15 cellular contexts compared by ENCODE assay signal in the genomic region with DNA sequence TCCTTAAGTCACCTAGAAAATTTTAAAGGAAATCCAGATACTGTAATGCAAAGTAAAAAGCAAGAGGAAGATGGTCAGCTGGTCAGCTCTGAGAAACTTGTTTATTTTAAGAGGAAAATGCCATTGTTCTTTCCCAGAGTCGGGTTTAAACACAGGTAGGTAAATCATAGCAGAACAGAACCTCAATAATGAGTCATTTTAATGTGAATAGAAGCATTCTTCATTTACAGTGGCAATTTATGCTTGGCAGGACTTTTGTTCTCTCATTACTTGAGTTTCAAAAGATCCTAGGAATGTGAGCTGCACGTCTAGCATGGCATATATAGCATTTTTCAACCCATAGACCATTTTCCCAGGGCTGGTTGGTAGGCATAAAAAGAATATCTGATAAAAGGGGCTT.
DNase-seq lines count a peak whose midpoint lies in the region; ATAC-seq and TF ChIP-seq lines count a peak whose summit lies in the region.
"Had no signal": no experiment of that assay in that cellular context is flagged by ENCODE, and none has a peak within 500 bp of the region (broad histone marks: within the 10 kb centered on the region; RNA-seq: fewer than 3 reads in every experiment).

No MANE protein-coding gene starts in this region.

- no peak overlapping the region for H4K5ac ChIP-seq in H9 (ENCODE audit: insufficient read length, low read depth, low read length)

- peaks cover 0 to 5% (median 0%) of the 10 kb centered on the region in 3 experiments; a peak in 1 of 7 replicates for H3K36me3 Mint-ChIP-seq in H9 (ENCODE audit: insufficient read depth in 1 of 3, low read depth in 3 of 3)
- no peaks in the 10 kb centered on the region for H3K36me3 Mint-ChIP-seq in activated CD8-positive, alpha-beta memory T cell treated with anti-CD3 and anti-CD28 coated beads, Interleukin-2, amount 10 ng/mL, durations not matched to agents 7 days and 5 days
- H3K36me3 Mint-ChIP-seq: CD4-positive, CD25-positive, alpha-beta regulatory T cell had no signal

- H3K23ac ChIP-seq in H9 (ENCODE audit: insufficient read length, low read depth, low read length): no peak overlapping the region

- H4K20me1 ChIP-seq in H9 (ENCODE audit: control insufficient read depth, insufficient read depth, insufficient read length): no peaks in the 10 kb centered on the region

- no peak overlapping the region for H4K91ac ChIP-seq in H9 (ENCODE audit: insufficient read length, low read depth, low read length)

- H2BK12ac ChIP-seq in H9 (ENCODE audit: insufficient read length, low read depth, low read length): no peak overlapping the region

- H3K23me2 ChIP-seq in H9 (ENCODE audit: insufficient read length, low read depth, low read length, poor library complexity, severe bottlenecking): no peaks in the 10 kb centered on the region

- H2AFZ ChIP-seq in H9 (ENCODE audit: low read length): no peak overlapping the region

- no peak overlapping the region for H2BK120ac ChIP-seq in H9 (ENCODE audit: low read depth, low read length, poor library complexity, severe bottlenecking)

- no CpG with 5 or more reads among the region's 2 CpGs for WGBS in H9 (ENCODE audit: extremely low coverage, insufficient read length, low lambda C conversion rate)

- peaks cover 13 to 16% of the 10 kb centered on the region in 2 experiments for H3K4me1 Mint-ChIP-seq in H9
- no peaks in the 10 kb centered on the region for H3K4me1 Mint-ChIP-seq in activated CD8-positive, alpha-beta memory T cell treated with anti-CD3 and anti-CD28 coated beads, Interleukin-2, amount 10 ng/mL, durations not matched to agents 7 days and 5 days
- H3K4me1 Mint-ChIP-seq: CD4-positive, CD25-positive, alpha-beta regulatory T cell had no signal

- H3K4me3 Mint-ChIP-seq in H9: no peak overlapping the region
- H3K4me3 Mint-ChIP-seq in activated CD8-positive, alpha-beta memory T cell treated with anti-CD3 and anti-CD28 coated beads, Interleukin-2, amount 10 ng/mL, durations not matched to agents 7 days and 5 days: no peak overlapping the region
- H3K4me3 Mint-ChIP-seq: CD4-positive, CD25-positive, alpha-beta regulatory T cell had no signal

- DNase-seq in H9: no peak
- peak; percentile 9 for DNase-seq in adipocyte (ENCODE audit: low read depth)
- DNase-seq in fibroblast of pulmonary artery (ENCODE audit: low read depth): peak; percentile 1
- DNase-seq in non-pigmented ciliary epithelial cell (ENCODE audit: low read depth): peak; percentile 27
- DNase-seq in activated CD8-positive, alpha-beta memory T cell treated with anti-CD3 and anti-CD28 coated beads, Interleukin-2, amount 10 ng/mL, durations not matched to agents 7 days and 5 days: no peak
- DNase-seq in NCI-H1092 treated with DMSO at 0.1 percent for 48 hours (lab: John Stamatoyannopoulos, UW): no peak
- DNase-seq: ACHN; CD4-positive, CD25-positive, alpha-beta regulatory T cell; DMS53; NCI-H1436; NCI-H2029 treated with DMSO at 0.1 percent for 48 hours; NCI-H510A; SHP77 had no signal

- peaks cover 0 to 5% of the 10 kb centered on the region in 2 experiments; a peak in 2 of 5 replicates for H3K9me3 Mint-ChIP-seq in H9
- no peaks in the 10 kb centered on the region for H3K9me3 Mint-ChIP-seq in activated CD8-positive, alpha-beta memory T cell treated with anti-CD3 and anti-CD28 coated beads, Interleukin-2, amount 10 ng/mL, durations not matched to agents 7 days and 5 days (ENCODE audit: low read depth)

- H3K4me2 ChIP-seq in H9 (ENCODE audit: insufficient read depth, insufficient read length, low read length): no peak overlapping the region

- H3K27ac Mint-ChIP-seq in H9: peak overlapping the region in 2 of 3 experiments; percentile 20 to 48; a peak in 1 of 7 replicates
- H3K27ac Mint-ChIP-seq in activated CD8-positive, alpha-beta memory T cell treated with anti-CD3 and anti-CD28 coated beads, Interleukin-2, amount 10 ng/mL, durations not matched to agents 7 days and 5 days: no peak overlapping the region
- H3K27ac Mint-ChIP-seq: CD4-positive, CD25-positive, alpha-beta regulatory T cell had no signal

- H3K9me3 ChIP-seq in H9 (ENCODE audit: control insufficient read depth, low read depth, low read length): no peaks in the 10 kb centered on the region
- H3K9me3 ChIP-seq in adipocyte (ENCODE audit: control insufficient read depth, low read length): peaks cover 7% of the 10 kb centered on the region

- no peaks in the 10 kb centered on the region for H3K27me3 Mint-ChIP-seq in H9 (ENCODE audit: low read depth)
- no peaks in the 10 kb centered on the region for H3K27me3 Mint-ChIP-seq in activated CD8-positive, alpha-beta memory T cell treated with anti-CD3 and anti-CD28 coated beads, Interleukin-2, amount 10 ng/mL, durations not matched to agents 7 days and 5 days
- H3K27me3 Mint-ChIP-seq: CD4-positive, CD25-positive, alpha-beta regulatory T cell had no signal

- no peak overlapping the region for H2BK15ac ChIP-seq in H9 (ENCODE audit: low read depth, low read length)

- no peak overlapping the region for H3K27ac ChIP-seq in H9 (ENCODE audit: insufficient read length, low read depth, low read length)

- no peak overlapping the region for H2AK5ac ChIP-seq in H9 (ENCODE audit: insufficient read length, low read length)

- H2BK20ac ChIP-seq in H9 (ENCODE audit: low read depth, low read length, poor library complexity, severe bottlenecking): no peak overlapping the region

- H3K79me1 ChIP-seq in H9 (ENCODE audit: insufficient read depth, low read depth, low read length, poor library complexity, severe bottlenecking): no peaks in the 10 kb centered on the region

- no peak overlapping the region for H3T11ph ChIP-seq in H9 (ENCODE audit: low read length)

- H4K8ac ChIP-seq in H9 (replicated peaks; ENCODE audit: insufficient read length, low read depth, low read length): no peak overlapping the region

- ATAC-seq in activated CD8-positive, alpha-beta memory T cell treated with anti-CD3 and anti-CD28 coated beads, Interleukin-2, amount 10 ng/mL, durations not matched to agents 7 days and 5 days: no peak
- ATAC-seq in HG03457 (IDR thresholded peaks at IDR 0.05; ENCODE audit: unreplicated experiment) (no peak), HG03432 (IDR thresholded peaks at IDR 0.05; ENCODE audit: unreplicated experiment) (no peak)

- no peak overlapping the region for H3K56ac ChIP-seq in H9 (ENCODE audit: insufficient read length, low read depth, low read length)

- no peaks in the 10 kb centered on the region for H3K79me2 ChIP-seq in H9 (ENCODE audit: insufficient read depth, low read length)

- H3K9ac ChIP-seq in H9 (ENCODE audit: extremely low read depth, insufficient read length, low read length) (no peak overlapping the region), adipocyte (ENCODE audit: low read length) (no peak overlapping the region)

- no peak overlapping the region for H3K18ac ChIP-seq in H9 (ENCODE audit: insufficient read length, low read depth, low read length)

- H3K27me3 ChIP-seq in H9 (ENCODE audit: insufficient read depth, low read length) (no peaks in the 10 kb centered on the region), adipocyte (replicated peaks; ENCODE audit: control insufficient read depth, insufficient read depth, low read length) (no peaks in the 10 kb centered on the region)

- H3K4me3 ChIP-seq in adipocyte (ENCODE audit: low read length) (no peak overlapping the region), fibroblast of pulmonary artery (replicated peaks; ENCODE audit: low read depth, low read length) (no peak overlapping the region)

- no peak for TF ChIP-seq CTCF in H9 (conservative IDR thresholded peaks at IDR 0.05)
- no peak for TF ChIP-seq CTCF in fibroblast of pulmonary artery (IDR thresholded peaks at IDR 0.05; ENCODE audit: low read length, missing control alignments)

- no peaks in the 10 kb centered on the region for H3K36me3 ChIP-seq in adipocyte (ENCODE audit: control insufficient read depth, insufficient read depth, low read length, severe bottlenecking)

- CTCF ChIA-PET in activated CD8-positive, alpha-beta memory T cell treated with anti-CD3 and anti-CD28 coated beads, Interleukin-2, amount 10 ng/mL, durations not matched to agents 7 days and 5 days (lab: Charles Lee): no interaction called here

- no peak overlapping the region for H2BK5ac ChIP-seq in H9 (ENCODE audit: insufficient read length, low read length)

- H3K4ac ChIP-seq in H9 (ENCODE audit: low read depth, low read length): no peak overlapping the region

- H3K4me1 ChIP-seq in H9 (ENCODE audit: insufficient read depth, low read length) (no peaks in the 10 kb centered on the region), adipocyte (ENCODE audit: control insufficient read depth, insufficient read depth, low read length) (no peaks in the 10 kb centered on the region)

- H3K14ac ChIP-seq in H9 (ENCODE audit: insufficient read depth, low read length): no peak overlapping the region

Comparison
In these comparisons a context has a peak if more than half of its experiments do, and no peak if none do; other contexts are left out.
1. DNase-seq: peak in adipocyte (single experiment), fibroblast of pulmonary artery (single experiment) and non-pigmented ciliary epithelial cell (single experiment); none in H9 (single experiment), activated CD8-positive, alpha-beta memory T cell treated with anti-CD3 and anti-CD28 coated beads, Interleukin-2, amount 10 ng/mL, durations not matched to agents 7 days and 5 days (single experiment) and NCI-H1092 treated with DMSO at 0.1 percent for 48 hours (single experiment).